ENCODE assay signal across 8 cellular contexts in the genomic region with DNA sequence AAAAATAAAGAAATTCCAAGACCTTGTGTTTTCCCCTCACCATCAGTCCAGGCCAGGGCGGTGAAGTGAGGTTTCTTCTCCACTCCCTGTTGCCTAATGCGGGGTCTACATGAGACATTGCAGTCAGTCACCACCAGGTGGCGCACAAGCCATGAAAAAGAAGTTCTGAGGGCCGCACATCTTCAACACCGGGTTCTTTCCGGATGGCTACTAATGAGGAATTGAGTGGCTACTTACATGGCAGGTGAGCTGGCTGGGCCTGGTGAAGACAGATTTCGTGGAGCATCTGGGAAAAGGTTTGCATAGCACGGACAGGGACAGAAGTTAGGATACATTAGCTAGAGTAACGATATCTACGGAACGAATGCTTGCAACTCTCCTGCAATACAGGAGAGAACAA. TPM values are rescaled to one million over a fixed set of nuclear protein-coding genes. Genes with fewer than 3 reads are reported as not detected.
DNase-seq lines count a peak whose midpoint lies in the region; ATAC-seq, FAIRE-seq and TF ChIP-seq lines count a peak whose summit lies in the region.

No MANE protein-coding gene starts in this region.

- no peak overlapping the region for H3K27ac Mint-ChIP-seq in mesothelial cell of epicardium

- H3K27me3 Mint-ChIP-seq in mesothelial cell of epicardium (ENCODE audit: low read depth): peaks cover 38% of the 10 kb centered on the region

- H3K4me1 Mint-ChIP-seq in mesothelial cell of epicardium: peaks cover 16% of the 10 kb centered on the region

- peak; percentile 46 for FAIRE-seq in endometrium (lab: Jason Lieb, UNC)

- ATAC-seq in GM21786 (IDR thresholded peaks at IDR 0.05; ENCODE audit: unreplicated experiment): no peak

- peak; percentile 97 for TF ChIP-seq CTCF in mesothelial cell of epicardium (IDR thresholded peaks at IDR 0.05; ENCODE audit: unreplicated experiment)

- DNase-seq in COLO829 (ENCODE audit: low spot score) (peak; percentile 85), HUDEP-2 (lab: John Stamatoyannopoulos, UW; ENCODE audit: unreplicated experiment in 76 of 76) (peak in 65 of 76 experiments; percentile 8 to 79 (median 56)), NOMO-1 treated with DMSO at 0.1 percent for 48 hours (lab: John Stamatoyannopoulos, UW; ENCODE audit: unreplicated experiment) (peak; percentile 75), mesothelial cell of epicardium (ENCODE audit: low spot score in 2 of 2, unreplicated experiment in 2 of 2) (peak; percentile 60 to 87)
- DNase-seq in activated CD8-positive, alpha-beta memory T cell treated with anti-CD3 and anti-CD28 coated beads for 48 hours (ENCODE audit: low read depth in 2 of 3, low spot score in 2 of 3): peak; percentile 53 to 83 (median 81)
- peak; percentile 80 to 88 for DNase-seq in stimulated activated CD8-positive, alpha-beta memory T cell treated with anti-CD3 and anti-CD28 coated beads, Interleukin-4, amount 100 ng/mL, for 1 hour (ENCODE audit: low read depth in 2 of 2, low spot score in 1 of 2)

- no peak overlapping the region for H3K4me3 Mint-ChIP-seq in mesothelial cell of epicardium

- no peaks in the 10 kb centered on the region for H3K36me3 Mint-ChIP-seq in mesothelial cell of epicardium

- H3K9me3 Mint-ChIP-seq in mesothelial cell of epicardium: no peaks in the 10 kb centered on the region

RNA-seq across cellular contexts. Expression of gene S100A11, which starts 15.8 kb away (rescaled TPM):
- total RNA-seq in mesothelial cell of epicardium: 351 to 373 TPM (median 358 TPM) in 3 replicates

RNA-seq across cellular contexts. Expression of gene TCHHL1, which starts 36.3 kb away (rescaled TPM):
- not detected in 3 replicates for total RNA-seq in mesothelial cell of epicardium

RNA-seq across cellular contexts. Expression of gene S100A10, which starts 58.9 kb away (rescaled TPM):
- 219 to 234 TPM (median 222 TPM) in 3 replicates for total RNA-seq in mesothelial cell of epicardium
